ENCODE assay signal across 8 cellular contexts in genomic region chr4:81030617-81031388, GRCh38. TPM values are rescaled to one million over a fixed set of nuclear protein-coding genes. Genes with fewer than 3 reads are reported as not detected.
DNase-seq lines count a peak whose midpoint lies in the region; ATAC-seq, FAIRE-seq and TF ChIP-seq lines count a peak whose summit lies in the region.

Gene BMP3 (plus strand): TSS chr4:81030708. CDS start chr4:81031285, 577 bp downstream.

- TF ChIP-seq POLR2A in A549 (IDR thresholded peaks at IDR 0.05; ENCODE audit: low read length): no peak

- TF ChIP-seq RAD21 in A549 (conservative IDR thresholded peaks at IDR 0.05 in 1 of 2, IDR thresholded peaks at IDR 0.05 in 1 of 2): no peak

- no peak within 1 kb of the TSS; the same call in 2 of the 3 replicates for H3K4me3 ChIP-seq in A549
- H3K4me3 ChIP-seq in fibroblast of villous mesenchyme (ENCODE audit: low read depth, low read length): no peak within 1 kb of the TSS

- no peak within 1 kb of the TSS for H3K27ac ChIP-seq in A549

- no peak for FAIRE-seq in A549 (lab: Jason Lieb, UNC)

- TF ChIP-seq CTCF in A549 (IDR thresholded peaks at IDR 0.05) (no peak), fibroblast of villous mesenchyme (IDR thresholded peaks at IDR 0.05; ENCODE audit: insufficient read depth, low read depth, low read length) (no peak), osteocyte (IDR thresholded peaks at IDR 0.05) (no peak), GM10248 (IDR thresholded peaks at IDR 0.05; ENCODE audit: control extremely low read depth, extremely low read depth, low read depth, missing control alignments) (no peak)

- H3K27me3 Mint-ChIP-seq in T-cell (peaks cover 60 to 71% of the 10 kb centered on the region in 2 donors), osteocyte (ENCODE audit: unreplicated experiment) (peaks cover 67% of the 10 kb centered on the region)

- TF ChIP-seq EP300 in A549 (IDR thresholded peaks at IDR 0.05): no peak

- peak within 1 kb of the TSS; percentile 59 for H3K4me2 ChIP-seq in A549

- WGBS in A549 (ENCODE audit: missing lambda C conversion rate): 0% methylated on average over 4 of the region's 76 CpGs

- peaks cover 16 to 20% (median 19%) of the 10 kb centered on the region in 3 donors for H3K4me1 Mint-ChIP-seq in T-cell
- H3K4me1 Mint-ChIP-seq in osteocyte (ENCODE audit: unreplicated experiment): peaks cover 10% of the 10 kb centered on the region

- no peaks in the 10 kb centered on the region for H3K4me1 ChIP-seq in A549

- H3K4me3 Mint-ChIP-seq in T-cell: peak within 1 kb of the TSS; percentile 72 to 84 (median 72)
- peak within 1 kb of the TSS; percentile 65 for H3K4me3 Mint-ChIP-seq in osteocyte (ENCODE audit: unreplicated experiment)

- H3K36me3 Mint-ChIP-seq in T-cell (no peaks in the 10 kb centered on the region), osteocyte (ENCODE audit: unreplicated experiment) (no peaks in the 10 kb centered on the region)

- no peaks in the 10 kb centered on the region for H3K9me3 ChIP-seq in A549

- H3K9me3 Mint-ChIP-seq in T-cell (no peaks in the 10 kb centered on the region), osteocyte (ENCODE audit: unreplicated experiment) (no peaks in the 10 kb centered on the region)

- POLR2A ChIA-PET in A549 (lab: Yijun Ruan, JAX) (no interaction called here), T-cell (lab: Charles Lee) (interaction anchor here in 1 of 2 donors (0.6 kb wide), 1 partner anchor 229 kb away, joined by 3 read pairs; no protein-coding TSS in a partner anchor), GM10248 (lab: Yijun Ruan, JAX) (no interaction called here)

- H3K27ac Mint-ChIP-seq in T-cell (peak within 1 kb of the TSS in 1 of 2 donors; percentile 50), osteocyte (ENCODE audit: unreplicated experiment) (no peak within 1 kb of the TSS)

- CTCF ChIA-PET in A549 (lab: Yijun Ruan, JAX): interaction anchor here (2.4 to 2.8 kb wide), 2 partner anchors 9 to 39 kb away, joined by 8 to 9 read pairs; no protein-coding TSS in a partner anchor
- CTCF ChIA-PET in T-cell (lab: Charles Lee): interaction anchor here (0.8 kb wide), 2 partner anchors 9 to 668 kb away, joined by 3 read pairs; no protein-coding TSS in a partner anchor
- CTCF ChIA-PET in GM10248 (lab: Yijun Ruan, JAX): interaction anchor here (2.5 kb wide), 1 partner anchor 9 kb away, joined by 19 read pairs; no protein-coding TSS in a partner anchor

- peak; percentile 34 to 58; a peak in 3 of 6 replicates for ATAC-seq in A549
- peak; percentile 36 for ATAC-seq in GM19351 (IDR thresholded peaks at IDR 0.05; ENCODE audit: unreplicated experiment)
- peak in 1 of 4 experiments; percentile 19 for ATAC-seq in T-cell (replicated peaks in 1 of 4)
- no peak for ATAC-seq in GM21723 (IDR thresholded peaks at IDR 0.05; ENCODE audit: unreplicated experiment)

- DNase-seq in A549 (ENCODE audit: low read depth in 1 of 2, low spot score in 1 of 2) (peak in 1 of 2 experiments; percentile 1), T-cell (peak in 1 of 34 experiments; percentile 8), fibroblast of villous mesenchyme (ENCODE audit: low read depth) (peak; percentile 1), osteocyte (ENCODE audit: extremely low spot score, unreplicated experiment) (peak; percentile 82), NCI-H524 treated with DMSO at 0.1 percent for 48 hours (lab: John Stamatoyannopoulos, UW) (no peak), GM10248 (ENCODE audit: extremely low spot score) (no peak)

TF ChIP-seq in A549, 52 proteins besides CTCF, POLR2A, EP300 and RAD21:
- TF ChIP-seq ZSCAN20 (CRISPR knock-in tag; IDR thresholded peaks at IDR 0.05): no peak
- no peak for TF ChIP-seq HEYL (CRISPR knock-in tag; IDR thresholded peaks at IDR 0.05)
- no peak for TF ChIP-seq HMGXB4 (CRISPR knock-in tag; IDR thresholded peaks at IDR 0.05; ENCODE audit: borderline replicate concordance)
- TF ChIP-seq E2F6 (IDR thresholded peaks at IDR 0.05; ENCODE audit: borderline replicate concordance, low read depth): no peak
- no peak for TF ChIP-seq KDM5A (IDR thresholded peaks at IDR 0.05)
- no peak for TF ChIP-seq MYC (IDR thresholded peaks at IDR 0.05; ENCODE audit: borderline replicate concordance, low read length)
- no peak for TF ChIP-seq HOXB5 (CRISPR knock-in tag; IDR thresholded peaks at IDR 0.05)
- no peak for TF ChIP-seq TFCP2L1 (CRISPR knock-in tag; IDR thresholded peaks at IDR 0.05)
- TF ChIP-seq POLR2AphosphoS2 (conservative IDR thresholded peaks at IDR 0.05; ENCODE audit: low read length): no peak
- no peak for TF ChIP-seq TP53 (CRISPR knock-in tag; IDR thresholded peaks at IDR 0.05)
- no peak for TF ChIP-seq RARB (CRISPR knock-in tag; IDR thresholded peaks at IDR 0.05)
- TF ChIP-seq EHF (CRISPR knock-in tag; IDR thresholded peaks at IDR 0.05): no peak
- TF ChIP-seq GATA3 (IDR thresholded peaks at IDR 0.05; ENCODE audit: borderline replicate concordance): no peak
- no peak for TF ChIP-seq PHF8 (IDR thresholded peaks at IDR 0.05; ENCODE audit: borderline replicate concordance, low read depth)
- TF ChIP-seq ESRRA (IDR thresholded peaks at IDR 0.05; ENCODE audit: borderline replicate concordance, low read length): no peak
- no peak for TF ChIP-seq CHD2 (IDR thresholded peaks at IDR 0.05; ENCODE audit: low read length, partially characterized antibody)
- TF ChIP-seq ATOH8 (CRISPR knock-in tag; IDR thresholded peaks at IDR 0.05; ENCODE audit: low read depth): no peak

RNA-seq across cellular contexts. Expression of gene BMP3, which starts in this region (rescaled TPM):
- polyA plus RNA-seq in A549 (2011; rRNA removed) (not detected in 2 replicates), A549 (2017; fragmentation: RNase III; extraction: RNeasy Plus Mini Kit Qiagen cat#74134 plus additional on column Dnase treatment) (not detected in 3 replicates)
- polyA plus RNA-seq in A549 (2012; cell fraction: cytosol; rRNA removed): not detected in 2 replicates
- polyA plus RNA-seq in A549 (2012; cell fraction: nucleus; rRNA removed): 0.01 TPM in 1 of 2 replicates, not detected in the other
- polyA minus RNA-seq in A549 (2011; rRNA and poly(A)+ RNA removed): not detected in 2 replicates
- total RNA-seq in T-cell (under 1 TPM in 1 of 5 donors, not detected in 4; 0.07 TPM), fibroblast of villous mesenchyme (under 0.01 TPM in 1 of 2 replicates, not detected in the other), osteocyte (not detected in 2 replicates)

Comparison
In these comparisons a context has a peak if more than half of its experiments do, and no peak if none do; other contexts are left out.
1. Peak in ATAC-seq and H3K4me2 ChIP-seq in A549; RNA of the gene not detected or under 1 TPM.
2. Peak in DNase-seq in fibroblast of villous mesenchyme; RNA of the gene not detected or under 1 TPM.
3. Peak in DNase-seq in osteocyte; RNA of the gene not detected or under 1 TPM.